Comparison of ENCODE assay signal across 18 cellular contexts in the genomic region with DNA sequence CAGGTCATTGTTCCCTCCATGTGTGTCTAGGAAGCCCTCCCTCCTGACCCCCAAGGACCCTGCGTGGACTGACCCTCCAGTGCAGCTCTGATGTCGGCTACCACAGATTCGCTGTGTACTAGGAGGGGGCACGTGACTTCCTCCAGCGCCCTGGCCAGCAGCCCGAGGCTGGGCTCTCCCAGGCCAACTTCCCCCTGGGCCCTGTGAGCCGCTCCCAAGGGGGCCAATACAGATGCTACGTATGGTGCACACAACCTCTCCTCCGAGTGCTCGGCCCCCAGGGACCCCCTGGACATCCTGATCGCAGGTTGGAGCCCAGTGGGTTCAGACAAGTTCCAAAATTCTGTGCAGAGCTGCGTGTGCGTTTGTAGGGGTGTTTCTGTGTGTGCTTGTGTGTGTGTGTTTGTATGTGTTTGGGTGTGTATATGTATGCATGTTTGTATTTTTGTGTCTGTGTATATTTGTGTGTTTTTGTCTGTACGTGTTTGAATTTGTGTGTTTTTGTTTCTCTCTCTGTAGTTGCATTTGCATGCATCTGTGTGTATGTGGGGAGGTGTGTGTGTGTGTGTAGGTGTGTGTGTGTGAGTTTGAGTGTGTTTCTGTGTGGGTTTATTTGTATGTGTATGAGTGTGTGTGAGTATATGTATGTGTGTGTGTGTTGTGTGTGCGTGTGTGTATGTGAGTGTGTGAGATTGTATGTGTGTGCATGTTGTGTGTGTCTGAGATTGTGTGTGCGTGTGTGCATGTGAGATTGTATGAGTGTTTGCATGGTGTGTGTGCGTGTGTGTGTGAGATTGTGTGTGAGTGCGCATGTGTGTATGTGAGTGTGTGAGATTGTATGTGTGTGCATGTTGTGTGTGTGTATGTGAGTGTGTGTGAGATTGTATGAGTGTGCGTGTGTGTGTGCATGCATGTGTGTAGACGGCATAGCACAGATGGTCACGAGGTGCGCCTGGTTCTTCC. TPM values are rescaled to one million over a fixed set of nuclear protein-coding genes. Genes with fewer than 3 reads are reported as not detected.
DNase-seq lines count a peak whose midpoint lies in the region; ATAC-seq, FAIRE-seq and TF ChIP-seq lines count a peak whose summit lies in the region.
"Had no signal": no experiment of that assay in that cellular context is flagged by ENCODE, and none has a peak within 500 bp of the region (broad histone marks: within the 10 kb centered on the region; RNA-seq: fewer than 3 reads in every experiment).

No MANE protein-coding gene starts in this region.

- no peak overlapping the region for H2AK5ac ChIP-seq in H1 (ENCODE audit: low read depth, low read length)
- H2AK5ac ChIP-seq in neuronal stem cell (ENCODE audit: low read depth, low read length), result no peak overlapping the region

- H3K9me3 ChIP-seq in HEK293 (ENCODE audit: control insufficient read depth, insufficient read depth, low read depth, low read length), result no peaks in the 10 kb centered on the region
- H3K9me3 ChIP-seq in H1 (ENCODE audit: insufficient read depth in 2 of 2, low read depth in 1 of 2, low read length in 1 of 2), result peaks cover 51 to 86% of the 10 kb centered on the region in 2 experiments
- peaks cover 0 to 45% of the 10 kb centered on the region in 2 donors for H3K9me3 ChIP-seq in neuronal stem cell (replicated peaks in 1 of 2; ENCODE audit: control insufficient read depth in 2 of 2, insufficient read depth in 1 of 2, low read depth in 1 of 2, low read length in 2 of 2)
- H3K9me3 ChIP-seq: ascending aorta, esophagus squamous epithelium had no signal

- H3K23ac ChIP-seq in H1 (ENCODE audit: insufficient read length), result no peak overlapping the region
- peak overlapping the region; percentile 26 for H3K23ac ChIP-seq in neuronal stem cell (ENCODE audit: low read depth, low read length, poor library complexity)

- H3K27ac ChIP-seq in HEK293 (ENCODE audit: extremely low read depth, low read depth, low read length) (no peak overlapping the region), H1 (ENCODE audit: low read depth, low read length) (no peak overlapping the region), neuronal stem cell (replicated peaks; ENCODE audit: low read length) (no peak overlapping the region)
- H3K27ac ChIP-seq: ascending aorta, coronary artery, esophagus squamous epithelium had no signal

- H3K14ac ChIP-seq in H1 (ENCODE audit: insufficient read length) (no peak overlapping the region), neuronal stem cell (ENCODE audit: low read length) (no peak overlapping the region)

- H3K79me1 ChIP-seq in H1 (ENCODE audit: low read depth, low read length) (no peaks in the 10 kb centered on the region), neuronal stem cell (ENCODE audit: low read depth, low read length) (no peaks in the 10 kb centered on the region)

- no peak for TF ChIP-seq RAD21 in H1 (IDR thresholded peaks at IDR 0.05 in 1 of 2, conservative IDR thresholded peaks at IDR 0.05 in 1 of 2; ENCODE audit: low read depth in 2 of 2, low read length in 2 of 2)

- H3K4me2 ChIP-seq in H1 (ENCODE audit: insufficient read depth in 1 of 2, low read depth in 2 of 2, low read length in 2 of 2) (no peak overlapping the region), neuronal stem cell (ENCODE audit: insufficient read depth, low read length, poor library complexity, severe bottlenecking) (no peak overlapping the region)

- H4K5ac ChIP-seq in H1 (ENCODE audit: insufficient read length, low read depth, low read length), result no peak overlapping the region

- no peak overlapping the region for H2BK20ac ChIP-seq in H1 (ENCODE audit: low read length)

- H4K8ac ChIP-seq in H1 (ENCODE audit: extremely low read depth, insufficient read depth, low read length), result no peak overlapping the region
- H4K8ac ChIP-seq in neuronal stem cell (ENCODE audit: low read depth, low read length), result no peak overlapping the region

- no peaks in the 10 kb centered on the region; a peak in 1 of 4 replicates for H3K79me2 ChIP-seq in H1 (ENCODE audit: control insufficient read depth in 1 of 2, insufficient read depth in 2 of 2, low read length in 2 of 2)

- H3K4me3 ChIP-seq in GM12864 (ENCODE audit: low read depth, low read length) (peak overlapping the region; percentile 26), HEK293 (ENCODE audit: low read depth, low read length) (no peak overlapping the region), H1 (ENCODE audit: extremely low read depth in 1 of 4, insufficient read depth in 2 of 4, low read depth in 3 of 4, low read length in 4 of 4) (no peak overlapping the region), neuronal stem cell (ENCODE audit: low read length in 2 of 2) (peak overlapping the region in 1 of 2 donors; percentile 77)
- H3K4me3 ChIP-seq: ascending aorta, coronary artery, esophagus squamous epithelium had no signal

- no peak for TF ChIP-seq POLR2A in H1 (IDR thresholded peaks at IDR 0.05; ENCODE audit: control extremely low read depth in 1 of 2, low read depth in 2 of 2, low read length in 2 of 2)

- H3K27me3 ChIP-seq in H1 (replicated peaks in 1 of 4; ENCODE audit: control insufficient read depth in 3 of 4, extremely low read depth in 1 of 4, insufficient read depth in 3 of 4, low read length in 3 of 4) (no peaks in the 10 kb centered on the region), neuronal stem cell (ENCODE audit: control insufficient read depth in 3 of 3, insufficient read depth in 3 of 3, low read depth in 1 of 3, low read length in 3 of 3) (peaks cover 0 to 11% (median 2%) of the 10 kb centered on the region in 3 experiments)
- H3K27me3 ChIP-seq: ascending aorta had no signal

- no peak for TF ChIP-seq CTCF in GM12864 (IDR thresholded peaks at IDR 0.05; ENCODE audit: low read depth, low read length, missing control alignments)
- TF ChIP-seq CTCF in HEK293 (tag by site-specific recombination; IDR thresholded peaks at IDR 0.05), result no peak
- TF ChIP-seq CTCF in H1 (IDR thresholded peaks at IDR 0.05; ENCODE audit: control extremely low read depth in 1 of 3, insufficient read depth in 1 of 3, low read depth in 1 of 3, low read length in 3 of 3), result no peak

- CTCF ChIA-PET in HEK293 (lab: Yijun Ruan, JAX) (no interaction called here), H1 (lab: Charles Lee; ENCODE audit: partially characterized antibody) (no interaction called here)

- no peak for FAIRE-seq in H1 (lab: Jason Lieb, UNC)
- FAIRE-seq: small intestine had no signal

- DNase-seq in GM12864 (ENCODE audit: low read depth) (no peak), H1 (ENCODE audit: low read depth in 1 of 2, low spot score in 2 of 2) (no peak), neuronal stem cell (ENCODE audit: low spot score) (no peak), NCI-H748 (lab: John Stamatoyannopoulos, UW; ENCODE audit: unreplicated experiment) (no peak), RKO (ENCODE audit: low spot score) (no peak)
- DNase-seq: esophagus squamous epithelium, GDM1, KBM-7, NCI-H1436, NCI-H524, small intestine, T-helper 9 cell had no signal

- no peaks in the 10 kb centered on the region for H3K4me1 ChIP-seq in HEK293 (ENCODE audit: control insufficient read depth, insufficient read depth, low read length)
- H3K4me1 ChIP-seq in H1 (replicated peaks in 1 of 4; ENCODE audit: control insufficient read depth in 3 of 4, insufficient read depth in 4 of 4, low read length in 3 of 4), result no peaks in the 10 kb centered on the region; a peak in 2 of 7 replicates
- no peaks in the 10 kb centered on the region for H3K4me1 ChIP-seq in neuronal stem cell (ENCODE audit: control insufficient read depth in 2 of 2, insufficient read depth in 1 of 2, low read depth in 1 of 2, low read length in 2 of 2)
- H3K4me1 ChIP-seq: ascending aorta, esophagus squamous epithelium had no signal

- ATAC-seq in HG02798 (IDR thresholded peaks at IDR 0.05; ENCODE audit: poor library complexity, unreplicated experiment) (no peak), GM19463 (IDR thresholded peaks at IDR 0.05; ENCODE audit: unreplicated experiment) (no peak)

- H2BK120ac ChIP-seq in H1 (replicated peaks; ENCODE audit: low read depth, low read length) (no peak overlapping the region), neuronal stem cell (ENCODE audit: low read depth, low read length) (no peak overlapping the region)

- H2AFZ ChIP-seq in H1 (ENCODE audit: low read length) (no peak overlapping the region), neuronal stem cell (ENCODE audit: low read length) (no peak overlapping the region)

- H2BK5ac ChIP-seq in H1 (ENCODE audit: low read depth, low read length) (no peak overlapping the region), neuronal stem cell (ENCODE audit: low read length) (no peak overlapping the region)

- no peaks in the 10 kb centered on the region for H3K36me3 ChIP-seq in HEK293 (ENCODE audit: control insufficient read depth in 2 of 2, insufficient read depth in 1 of 2, low read length in 2 of 2)
- peaks cover 0 to 3% (median 0%) of the 10 kb centered on the region in 4 experiments; a peak in 1 of 8 replicates for H3K36me3 ChIP-seq in H1 (ENCODE audit: control insufficient read depth in 2 of 4, insufficient read depth in 4 of 4, low read length in 3 of 4)
- H3K36me3 ChIP-seq in neuronal stem cell (replicated peaks in 1 of 2; ENCODE audit: control insufficient read depth in 2 of 2, insufficient read depth in 2 of 2, low read length in 2 of 2), result no peaks in the 10 kb centered on the region
- H3K36me3 ChIP-seq: ascending aorta, esophagus squamous epithelium had no signal

- H3K4ac ChIP-seq in H1 (replicated peaks; ENCODE audit: insufficient read length, low read depth, low read length) (no peak overlapping the region), neuronal stem cell (ENCODE audit: low read length) (no peak overlapping the region)

- H3K9ac ChIP-seq in H1 (replicated peaks in 1 of 4; ENCODE audit: extremely low read depth in 1 of 4, low read depth in 3 of 4, low read length in 3 of 4) (no peak overlapping the region; a peak in 1 of 7 replicates), neuronal stem cell (ENCODE audit: low read depth, low read length, poor library complexity) (no peak overlapping the region)

- H4K20me1 ChIP-seq in H1 (replicated peaks in 1 of 2; ENCODE audit: control insufficient read depth in 1 of 2, insufficient read depth in 2 of 2, low read length in 2 of 2), result peaks cover 0 to 2% of the 10 kb centered on the region in 2 experiments

- no peak overlapping the region for H4K91ac ChIP-seq in H1 (replicated peaks; ENCODE audit: insufficient read length, low read length)
- H4K91ac ChIP-seq in neuronal stem cell (ENCODE audit: low read depth, low read length, poor library complexity), result no peak overlapping the region

- WGBS in H1 (ENCODE audit: extremely low coverage in 1 of 2, insufficient coverage in 1 of 2, insufficient read length in 1 of 2, insufficient replicate concordance in 2 of 2, low coverage in 1 of 2, low lambda C conversion rate in 2 of 2, missing lambda C conversion rate in 1 of 2), 2 experiments, result 77 to 100% methylated on average over 2 to 22 of the region's 22 CpGs
- WGBS in neuronal stem cell (ENCODE audit: extremely low coverage in 2 of 2, insufficient read length in 2 of 2, insufficient replicate concordance in 1 of 2), 2 donors, result 86 to 100% methylated on average over 1 to 3 of the region's 22 CpGs

- H3K56ac ChIP-seq in H1 (replicated peaks; ENCODE audit: insufficient read length, low read depth, low read length), result peak overlapping the region; percentile 97

- H2BK15ac ChIP-seq in H1 (ENCODE audit: low read length) (no peak overlapping the region), neuronal stem cell (ENCODE audit: low read length) (no peak overlapping the region)

- H2BK12ac ChIP-seq in H1 (ENCODE audit: low read depth, low read length) (no peak overlapping the region), neuronal stem cell (ENCODE audit: low read length) (no peak overlapping the region)

- H3K23me2 ChIP-seq in H1 (ENCODE audit: low read depth, low read length), result peaks cover 5% of the 10 kb centered on the region; the same call in 1 of the 2 replicates

- no peak overlapping the region for H3K18ac ChIP-seq in H1 (ENCODE audit: extremely low read depth, low read length)
- no peak overlapping the region for H3K18ac ChIP-seq in neuronal stem cell (ENCODE audit: low read length)

- POLR2A ChIA-PET in HEK293 (lab: Yijun Ruan, JAX), result no interaction called here
- POLR2A ChIA-PET in H1 (lab: Charles Lee; ENCODE audit: partially characterized antibody), result no interaction called here

- no peak for TF ChIP-seq EP300 in H1 (IDR thresholded peaks at IDR 0.05; ENCODE audit: borderline replicate concordance in 1 of 2, low read depth in 2 of 2, low read length in 2 of 2)

RNA-seq across cellular contexts. Expression of a gene that starts 21.4 kb away (rescaled TPM):
- total RNA-seq in H1 (2021; fragmentation: NEBNext Ultra II Directional; extraction: Animal tissue kit (Norgen Biotek cat#: 25700)), result not detected in 2 replicates
- not detected in 2 replicates for polyA plus RNA-seq in H1 (2011; rRNA removed)
- polyA plus RNA-seq in H1 (2011; cell fraction: cytosol; rRNA removed), result not detected
- polyA plus RNA-seq in H1 (2011; cell fraction: nucleus; rRNA removed), result not detected
- polyA plus RNA-seq in H1 (2012, experiment 1 of 2), result not detected in 4 replicates
- polyA plus RNA-seq in H1 (2012, experiment 2 of 2), result not detected
- polyA plus RNA-seq in H1 (2013, experiment 1 of 2), result not detected
- polyA plus RNA-seq in H1 (2013, experiment 2 of 2), result not detected
- polyA minus RNA-seq in H1 (2011; rRNA and poly(A)+ RNA removed), result not detected in 2 replicates
- polyA minus RNA-seq in H1 (2011; cell fraction: cytosol; rRNA and poly(A)+ RNA removed), result not detected
- polyA minus RNA-seq in H1 (2011; cell fraction: nucleus; rRNA and poly(A)+ RNA removed), result not detected
- not detected for polyA plus RNA-seq in neuronal stem cell (2013, experiment 1 of 2)
- not detected for polyA plus RNA-seq in neuronal stem cell (2013, experiment 2 of 2)
- total RNA-seq: ascending aorta had no signal

RNA-seq across cellular contexts. Expression of a gene that starts 41.2 kb away (rescaled TPM):
- total RNA-seq in H1 (2021; fragmentation: NEBNext Ultra II Directional; extraction: Animal tissue kit (Norgen Biotek cat#: 25700)), result not detected in 2 replicates
- polyA plus RNA-seq in H1 (2011; rRNA removed), result not detected in 2 replicates
- not detected for polyA plus RNA-seq in H1 (2011; cell fraction: cytosol; rRNA removed)
- not detected for polyA plus RNA-seq in H1 (2011; cell fraction: nucleus; rRNA removed)
- polyA plus RNA-seq in H1 (2012, experiment 1 of 2), result not detected in 4 replicates
- polyA plus RNA-seq in H1 (2012, experiment 2 of 2), result not detected
- not detected for polyA plus RNA-seq in H1 (2013, experiment 1 of 2)
- not detected for polyA plus RNA-seq in H1 (2013, experiment 2 of 2)
- polyA minus RNA-seq in H1 (2011; rRNA and poly(A)+ RNA removed), result not detected in 2 replicates
- not detected for polyA minus RNA-seq in H1 (2011; cell fraction: cytosol; rRNA and poly(A)+ RNA removed)
- polyA minus RNA-seq in H1 (2011; cell fraction: nucleus; rRNA and poly(A)+ RNA removed), result not detected
- polyA plus RNA-seq in neuronal stem cell (2013, experiment 1 of 2), result not detected
- not detected for polyA plus RNA-seq in neuronal stem cell (2013, experiment 2 of 2)
- total RNA-seq: ascending aorta had no signal

RNA-seq across cellular contexts. Expression of a gene that starts 49.6 kb away (rescaled TPM):
- not detected in 2 replicates for total RNA-seq in H1 (2021; fragmentation: NEBNext Ultra II Directional; extraction: Animal tissue kit (Norgen Biotek cat#: 25700))
- not detected in 2 replicates for polyA plus RNA-seq in H1 (2011; rRNA removed)
- not detected for polyA plus RNA-seq in H1 (2011; cell fraction: cytosol; rRNA removed)
- not detected for polyA plus RNA-seq in H1 (2011; cell fraction: nucleus; rRNA removed)
- polyA plus RNA-seq in H1 (2012, experiment 1 of 2), result not detected in 4 replicates
- not detected for polyA plus RNA-seq in H1 (2012, experiment 2 of 2)
- polyA plus RNA-seq in H1 (2013, experiment 1 of 2), result not detected
- not detected for polyA plus RNA-seq in H1 (2013, experiment 2 of 2)
- polyA minus RNA-seq in H1 (2011; rRNA and poly(A)+ RNA removed), result not detected in 2 replicates
- not detected for polyA minus RNA-seq in H1 (2011; cell fraction: cytosol; rRNA and poly(A)+ RNA removed)
- not detected for polyA minus RNA-seq in H1 (2011; cell fraction: nucleus; rRNA and poly(A)+ RNA removed)
- polyA plus RNA-seq in neuronal stem cell (2013, experiment 1 of 2), result not detected
- not detected for polyA plus RNA-seq in neuronal stem cell (2013, experiment 2 of 2)
- total RNA-seq: ascending aorta, esophagus squamous epithelium, lower leg skin had no signal
